9 cellular contexts compared by ENCODE assay signal in genomic region chr2:218898109-218898878, GRCh38. TPM values are rescaled to one million over a fixed set of nuclear protein-coding genes. Genes with fewer than 3 reads are reported as not detected.
DNase-seq lines count a peak whose midpoint lies in the region; ATAC-seq, FAIRE-seq and TF ChIP-seq lines count a peak whose summit lies in the region.
"Had no signal": no experiment of that assay in that cellular context is flagged by ENCODE, and none has a peak within 500 bp of the region (broad histone marks: within the 10 kb centered on the region; RNA-seq: fewer than 3 reads in every experiment).

No MANE protein-coding gene starts in this region.

- TF ChIP-seq CTCF in cardiac fibroblast (IDR thresholded peaks at IDR 0.05; ENCODE audit: low read depth, low read length): peak; percentile 97
- TF ChIP-seq CTCF in HepG2 (CRISPR knock-in tag; IDR thresholded peaks at IDR 0.05): peak; percentile 100

- H3K36me3 ChIP-seq in HepG2 (replicated peaks in 1 of 2; ENCODE audit: control insufficient read depth in 1 of 2, insufficient read depth in 2 of 2, low read length in 2 of 2): no peaks in the 10 kb centered on the region

- ATAC-seq in GM21825 (IDR thresholded peaks at IDR 0.05; ENCODE audit: unreplicated experiment) (peak; percentile 32), HepG2 (peak; percentile 84), HG02884 (IDR thresholded peaks at IDR 0.05; ENCODE audit: unreplicated experiment) (no peak)

- H2AFZ ChIP-seq in HepG2 (ENCODE audit: low read length): no peak overlapping the region

- no peak overlapping the region for H3K4me3 ChIP-seq in cardiac fibroblast (replicated peaks in 1 of 2; ENCODE audit: low read depth in 2 of 2, low read length in 2 of 2)
- peak overlapping the region in 2 of 3 experiments; percentile 13 to 51; a peak in 2 of 6 replicates for H3K4me3 ChIP-seq in HepG2 (replicated peaks in 1 of 3; ENCODE audit: insufficient read depth in 1 of 3, low read depth in 2 of 3, low read length in 3 of 3)

- BruUV-seq in HepG2 (replicated peaks; lab: Mats Ljungman, UMichigan): no TSS peak

- DNase-seq in Daoy (ENCODE audit: low read depth) (peak; percentile 78), NAMALWA (ENCODE audit: low spot score) (peak; percentile 83), cardiac fibroblast (ENCODE audit: low read depth in 2 of 2) (peak; percentile 43 to 51), HepG2 (ENCODE audit: low spot score) (peak; percentile 33)
- peak; percentile 69 for DNase-seq in activated CD4-positive, CD25-positive, alpha-beta regulatory T cell treated with anti-CD3 and anti-CD28 coated beads, Interleukin-2, amount 50 U/mL, for 16 hours (ENCODE audit: low read depth, low spot score)
- peak; percentile 79 for DNase-seq in stimulated activated CD8-positive, alpha-beta memory T cell treated with anti-CD3 and anti-CD28 coated beads, Interleukin-15, amount 100 ng/mL, for 1 hour (ENCODE audit: low read depth)

- CTCF ChIA-PET in HepG2 (lab: Yijun Ruan, JAX; ENCODE audit: low intra/inter-chr PET ratio, low total read pairs): interaction anchor here (4.2 to 4.7 kb wide), 2 partner anchors 22 to 45 kb away, joined by 32 to 58 read pairs; no protein-coding TSS in a partner anchor

- H4K20me1 ChIP-seq in HepG2 (ENCODE audit: insufficient read depth, low read length): no peaks in the 10 kb centered on the region; the same call in 1 of the 2 replicates

- intact Hi-C loops in HepG2 (cut with micrococcal nuclease; ENCODE audit: unreplicated experiment): loop anchor here (1.0 kb wide), 2 partner anchors 22 to 45 kb away; no protein-coding TSS in a partner anchor

- no peaks in the 10 kb centered on the region for H3K9me3 ChIP-seq in HepG2 (ENCODE audit: low read length)

- peaks cover 24 to 73% of the 10 kb centered on the region in 2 experiments; a peak in 4 of 5 replicates for H3K27me3 ChIP-seq in HepG2 (ENCODE audit: control insufficient read depth in 1 of 2, insufficient read depth in 2 of 2, low read length in 2 of 2)

- TF ChIP-seq EP300 in HepG2 (IDR thresholded peaks at IDR 0.05; ENCODE audit: low read depth in 2 of 2, low read length in 2 of 2): no peak
- TF ChIP-seq EP300 in HepG2 (CRISPR knock-in tag; IDR thresholded peaks at IDR 0.05; ENCODE audit: borderline replicate concordance): no peak

- H3K79me2 ChIP-seq in HepG2 (ENCODE audit: insufficient read depth, low read length): no peaks in the 10 kb centered on the region

- no peak overlapping the region for H3K27ac ChIP-seq in HepG2 (ENCODE audit: extremely low read length, insufficient read depth, low read length)

- no peak for TF ChIP-seq POLR2A in HepG2 (IDR thresholded peaks at IDR 0.05; ENCODE audit: insufficient read depth in 1 of 2, low read depth in 2 of 2, low read length in 2 of 2)

- H3K9ac ChIP-seq in HepG2 (ENCODE audit: insufficient read depth, low read depth, low read length): no peak overlapping the region

- FAIRE-seq in HepG2 (lab: Jason Lieb, UNC): no peak

- TF ChIP-seq RAD21 in HepG2 (CRISPR knock-in tag; IDR thresholded peaks at IDR 0.05): peak; percentile 93

- H3K4me1 ChIP-seq in HepG2 (ENCODE audit: insufficient read depth, low read length): peaks cover 48% of the 10 kb centered on the region

- POLR2A ChIA-PET in HepG2 (lab: Yijun Ruan, JAX): interaction anchor here (1.1 kb wide), 1 partner anchor 11 kb away, joined by 5 read pairs; no protein-coding TSS in a partner anchor

- in situ Hi-C loops in HepG2 (cut with HindIII; ENCODE audit: extremely low pct_ligation_motif_present, low pct_unique_long_range_greater_than_20kb): no loop called here

- WGBS in HepG2 (ENCODE audit: low lambda C conversion rate): 12% methylated on average over 27 of the region's 52 CpGs

- peak overlapping the region; percentile 64 for H3K4me2 ChIP-seq in HepG2 (ENCODE audit: low read depth, low read length)

TF ChIP-seq in HepG2, 621 proteins besides CTCF, POLR2A, EP300 and RAD21 (continues in another document):
- TF ChIP-seq ZNF563 (CRISPR knock-in tag; IDR thresholded peaks at IDR 0.05) (peak; percentile 40; the same call in 1 of the 2 replicates), SIX4 (CRISPR knock-in tag; IDR thresholded peaks at IDR 0.05) (0 out of 2 replicates have a peak, but pooled peaks have one; percentile 30), TAF1 (CRISPR knock-in tag; IDR thresholded peaks at IDR 0.05) (0 out of 2 replicates have a peak, but pooled peaks have one; percentile 14), ZNF619 (CRISPR knock-in tag; IDR thresholded peaks at IDR 0.05) (0 out of 2 replicates have a peak, but pooled peaks have one; percentile 73), ZSCAN20 (CRISPR knock-in tag; IDR thresholded peaks at IDR 0.05; ENCODE audit: borderline replicate concordance) (no peak), ZNF629 (CRISPR knock-in tag; conservative IDR thresholded peaks at IDR 0.05) (no peak), CENPX (CRISPR knock-in tag; IDR thresholded peaks at IDR 0.05) (no peak), NR0B2 (CRISPR knock-in tag; IDR thresholded peaks at IDR 0.05) (peak; percentile 78), NFRKB (IDR thresholded peaks at IDR 0.05) (no peak), IRF2 (CRISPR knock-in tag; IDR thresholded peaks at IDR 0.05) (peak; percentile 63; the same call in 1 of the 2 replicates), CEBPB (IDR thresholded peaks at IDR 0.05; ENCODE audit: borderline replicate concordance, low read depth, low read length) (no peak), SAP130 (CRISPR knock-in tag; IDR thresholded peaks at IDR 0.05; ENCODE audit: low read depth) (peak; percentile 40; the same call in 1 of the 2 replicates), ZFP36L2 (CRISPR knock-in tag; IDR thresholded peaks at IDR 0.05) (0 out of 2 replicates have a peak, but pooled peaks have one; percentile 69), ATF3 (CRISPR knock-in tag; IDR thresholded peaks at IDR 0.05) (peak; percentile 58; the same call in 1 of the 2 replicates)

RNA-seq across cellular contexts. Expression of gene WNT10A, which starts 17.6 kb away (rescaled TPM):
- total RNA-seq in Daoy (2014; rRNA removed; shearing (Covaris generic)): 0.11 and 0.12 TPM in 2 replicates
- not detected in 2 replicates for total RNA-seq in HepG2 (2016; rRNA removed; fragmentation: Illumina TruSeq; extraction: Trizol)
- 0.20 TPM in 1 of 2 replicates, not detected in the other for total RNA-seq in HepG2 (2016; cell fraction: cytosol; rRNA removed; fragmentation: Illumina TruSeq; extraction: Trizol; ENCODE audit: low read depth)
- total RNA-seq in HepG2 (2016; cell fraction: insoluble cytoplasmic fraction; rRNA removed; fragmentation: Illumina TruSeq; extraction: Trizol): not detected in 2 replicates
- not detected in 2 replicates for total RNA-seq in HepG2 (2016; cell fraction: membrane; rRNA removed; fragmentation: Illumina TruSeq; extraction: Trizol)
- total RNA-seq in HepG2 (2016; cell fraction: nucleus; rRNA removed; fragmentation: Illumina TruSeq; extraction: Trizol): not detected in 2 replicates
- polyA plus RNA-seq in HepG2 (2011; rRNA removed): 0.03 TPM in 1 of 2 replicates, not detected in the other
- polyA plus RNA-seq in HepG2 (2011; cell fraction: cytosol; rRNA removed): 0.03 TPM in 2 replicates
- 0.12 TPM in 1 of 2 replicates, not detected in the other for polyA plus RNA-seq in HepG2 (2011; cell fraction: nucleus; rRNA removed)
- not detected in 2 replicates for polyA plus RNA-seq in HepG2 (2012)
- 0.07 TPM in 1 of 2 replicates, not detected in the other for polyA plus RNA-seq in HepG2 (2016; cell fraction: cytosol; fragmentation: Illumina TruSeq; extraction: Trizol; ENCODE audit: low read depth)
- polyA plus RNA-seq in HepG2 (2016; cell fraction: insoluble cytoplasmic fraction; fragmentation: Illumina TruSeq; extraction: Trizol; ENCODE audit: low read depth): not detected in 2 replicates
- polyA plus RNA-seq in HepG2 (2016; cell fraction: membrane; fragmentation: Illumina TruSeq; extraction: Trizol; ENCODE audit: low read depth): not detected in 2 replicates
- not detected in 2 replicates for polyA plus RNA-seq in HepG2 (2016; cell fraction: nucleus; fragmentation: Illumina TruSeq; extraction: Trizol; ENCODE audit: insufficient read depth, low read depth)
- 0.05 TPM in 1 of 2 replicates, not detected in the other for polyA minus RNA-seq in HepG2 (2011; rRNA and poly(A)+ RNA removed; ENCODE audit: low replicate concordance)
- polyA minus RNA-seq in HepG2 (2011; cell fraction: cytosol; rRNA and poly(A)+ RNA removed): not detected in 2 replicates
- not detected in 2 replicates for polyA minus RNA-seq in HepG2 (2011; cell fraction: nucleus; rRNA and poly(A)+ RNA removed)
- total RNA-seq: dermis microvascular lymphatic vessel endothelial cell had no signal

RNA-seq across cellular contexts. Expression of gene WNT6, which starts 38.7 kb away (rescaled TPM):
- total RNA-seq in Daoy (2014; rRNA removed; shearing (Covaris generic)): 0.23 TPM in 1 of 2 replicates, not detected in the other
- total RNA-seq in HepG2 (2016; rRNA removed; fragmentation: Illumina TruSeq; extraction: Trizol): 0.20 TPM in 1 of 2 replicates, not detected in the other
- total RNA-seq in HepG2 (2016; cell fraction: cytosol; rRNA removed; fragmentation: Illumina TruSeq; extraction: Trizol; ENCODE audit: low read depth): not detected in 2 replicates
- total RNA-seq in HepG2 (2016; cell fraction: insoluble cytoplasmic fraction; rRNA removed; fragmentation: Illumina TruSeq; extraction: Trizol): 0.13 TPM in 1 of 2 replicates, not detected in the other
- total RNA-seq in HepG2 (2016; cell fraction: membrane; rRNA removed; fragmentation: Illumina TruSeq; extraction: Trizol): 0.12 TPM in 1 of 2 replicates, not detected in the other
- total RNA-seq in HepG2 (2016; cell fraction: nucleus; rRNA removed; fragmentation: Illumina TruSeq; extraction: Trizol): not detected in 2 replicates
- polyA plus RNA-seq in HepG2 (2011; rRNA removed): 0.09 TPM in 1 of 2 replicates, not detected in the other
- polyA plus RNA-seq in HepG2 (2011; cell fraction: cytosol; rRNA removed): 0.04 and 0.05 TPM in 2 replicates
- polyA plus RNA-seq in HepG2 (2011; cell fraction: nucleus; rRNA removed): 0.28 and 0.42 TPM in 2 replicates
- not detected in 2 replicates for polyA plus RNA-seq in HepG2 (2012)
- not detected in 2 replicates for polyA plus RNA-seq in HepG2 (2016; cell fraction: cytosol; fragmentation: Illumina TruSeq; extraction: Trizol; ENCODE audit: low read depth)
- polyA plus RNA-seq in HepG2 (2016; cell fraction: insoluble cytoplasmic fraction; fragmentation: Illumina TruSeq; extraction: Trizol; ENCODE audit: low read depth): not detected in 2 replicates
- polyA plus RNA-seq in HepG2 (2016; cell fraction: membrane; fragmentation: Illumina TruSeq; extraction: Trizol; ENCODE audit: low read depth): 0.10 TPM in 1 of 2 replicates, not detected in the other
- polyA plus RNA-seq in HepG2 (2016; cell fraction: nucleus; fragmentation: Illumina TruSeq; extraction: Trizol; ENCODE audit: insufficient read depth, low read depth): 0.37 and 0.91 TPM in 2 replicates
- polyA minus RNA-seq in HepG2 (2011; rRNA and poly(A)+ RNA removed; ENCODE audit: low replicate concordance): 0.09 and 0.14 TPM in 2 replicates
- polyA minus RNA-seq in HepG2 (2011; cell fraction: cytosol; rRNA and poly(A)+ RNA removed): not detected in 2 replicates
- polyA minus RNA-seq in HepG2 (2011; cell fraction: nucleus; rRNA and poly(A)+ RNA removed): not detected in 2 replicates
- total RNA-seq: dermis microvascular lymphatic vessel endothelial cell had no signal

Comparison
In these comparisons a context has a peak if more than half of its experiments do, and no peak if none do; other contexts are left out.
1. DNase-seq: peak in every context shown above with its lines; median percentile 83 in NAMALWA; 79 in stimulated activated CD8-positive, alpha-beta memory T cell treated with anti-CD3 and anti-CD28 coated beads, Interleukin-15, amount 100 ng/mL, for 1 hour; 78 in Daoy; 69 in activated CD4-positive, CD25-positive, alpha-beta regulatory T cell treated with anti-CD3 and anti-CD28 coated beads, Interleukin-2, amount 50 U/mL, for 16 hours; 47 in cardiac fibroblast; 33 in HepG2.
2. H3K4me3 ChIP-seq: peak in HepG2 (2 of 3); none in cardiac fibroblast (0 of 2).